8 cellular contexts compared by ENCODE assay signal in genomic region chr5:139414601-139415121, GRCh38. TPM values are rescaled to one million over a fixed set of nuclear protein-coding genes. Genes with fewer than 3 reads are reported as not detected.
A peak's percentile ranks its signal among the peaks of the same experiment; 100 is the strongest.
DNase-seq lines count a peak whose midpoint lies in the region; ATAC-seq and TF ChIP-seq lines count a peak whose summit lies in the region.
"Had no signal": no experiment of that assay in that cellular context is flagged by ENCODE, and none has a peak within 500 bp of the region (broad histone marks: within the 10 kb centered on the region; RNA-seq: fewer than 3 reads in every experiment).

No MANE protein-coding gene starts in this region.

- peak overlapping the region; percentile 84 for H3K27ac Mint-ChIP-seq in activated naive CD8-positive, alpha-beta T cell treated with anti-CD3 and anti-CD28 coated beads, Interleukin-2, amount 10 ng/mL, durations not matched to agents 7 days and 5 days
- H3K27ac Mint-ChIP-seq in nephron, result peak overlapping the region; percentile 67 to 86 (median 77)

- no peaks in the 10 kb centered on the region for H3K36me3 Mint-ChIP-seq in activated naive CD8-positive, alpha-beta T cell treated with anti-CD3 and anti-CD28 coated beads, Interleukin-2, amount 10 ng/mL, durations not matched to agents 7 days and 5 days
- peaks cover 36% of the 10 kb centered on the region for H3K36me3 Mint-ChIP-seq in nephron (ENCODE audit: low read depth)

- H3K4me3 Mint-ChIP-seq in activated naive CD8-positive, alpha-beta T cell treated with anti-CD3 and anti-CD28 coated beads, Interleukin-2, amount 10 ng/mL, durations not matched to agents 7 days and 5 days, result peak overlapping the region; percentile 62
- H3K4me3 Mint-ChIP-seq in nephron, result peak overlapping the region in 1 of 3 experiments; percentile 3

- POLR2A ChIA-PET in activated naive CD8-positive, alpha-beta T cell treated with anti-CD3 and anti-CD28 coated beads, Interleukin-2, amount 10 ng/mL, durations not matched to agents 7 days and 5 days (lab: Charles Lee), result interaction anchor here (1.3 kb wide), 2 partner anchors 11 to 23 kb away, joined by 3 to 4 read pairs; partner anchors contain the start of gene SPATA24

- peaks cover 48% of the 10 kb centered on the region for H3K4me1 Mint-ChIP-seq in activated naive CD8-positive, alpha-beta T cell treated with anti-CD3 and anti-CD28 coated beads, Interleukin-2, amount 10 ng/mL, durations not matched to agents 7 days and 5 days
- H3K4me1 Mint-ChIP-seq in nephron, result peaks cover 65% of the 10 kb centered on the region

- no peaks in the 10 kb centered on the region for H3K27me3 Mint-ChIP-seq in activated naive CD8-positive, alpha-beta T cell treated with anti-CD3 and anti-CD28 coated beads, Interleukin-2, amount 10 ng/mL, durations not matched to agents 7 days and 5 days
- no peaks in the 10 kb centered on the region for H3K27me3 Mint-ChIP-seq in nephron (ENCODE audit: low read depth)

- no peak for ATAC-seq in activated naive CD8-positive, alpha-beta T cell treated with anti-CD3 and anti-CD28 coated beads, Interleukin-2, amount 10 ng/mL, durations not matched to agents 7 days and 5 days (ENCODE audit: low read depth)
- no peak for ATAC-seq in GM21381 (IDR thresholded peaks at IDR 0.05; ENCODE audit: unreplicated experiment)
- ATAC-seq in HG03139 (IDR thresholded peaks at IDR 0.05; ENCODE audit: unreplicated experiment), result no peak
- ATAC-seq in HG03439 (IDR thresholded peaks at IDR 0.05; ENCODE audit: unreplicated experiment), result no peak

- peak; percentile 95 for DNase-seq in LHCN-M2 (ENCODE audit: low read depth)
- no peak for DNase-seq in activated naive CD8-positive, alpha-beta T cell treated with anti-CD3 and anti-CD28 coated beads, Interleukin-2, amount 10 ng/mL, durations not matched to agents 7 days and 5 days
- DNase-seq: EL had no signal

- no peak for TF ChIP-seq CTCF in nephron (IDR thresholded peaks at IDR 0.05; ENCODE audit: unreplicated experiment in 3 of 3)

- no peaks in the 10 kb centered on the region for H3K9me3 Mint-ChIP-seq in activated naive CD8-positive, alpha-beta T cell treated with anti-CD3 and anti-CD28 coated beads, Interleukin-2, amount 10 ng/mL, durations not matched to agents 7 days and 5 days
- H3K9me3 Mint-ChIP-seq in nephron, result no peaks in the 10 kb centered on the region

RNA-seq across cellular contexts. Expression of gene SPATA24, which starts 10.8 kb away (rescaled TPM):
- 3.7 and 4.1 TPM in 2 replicates for total RNA-seq in LHCN-M2 (2014; rRNA removed)
- polyA plus RNA-seq in LHCN-M2 (2012), result 8.0 TPM
- total RNA-seq in activated naive CD8-positive, alpha-beta T cell treated with anti-CD3 and anti-CD28 coated beads, Interleukin-2, amount 10 ng/mL, durations not matched to agents 7 days and 5 days, result 1 to 10 TPM; 6.3 to 6.4 TPM

RNA-seq across cellular contexts. Expression of gene PROB1, which starts 19.8 kb away (rescaled TPM):
- 6.0 and 6.2 TPM in 2 replicates for total RNA-seq in LHCN-M2 (2014; rRNA removed)
- polyA plus RNA-seq in LHCN-M2 (2012), result 4.4 TPM
- 1 to 10 TPM; 4.1 to 4.3 TPM for total RNA-seq in activated naive CD8-positive, alpha-beta T cell treated with anti-CD3 and anti-CD28 coated beads, Interleukin-2, amount 10 ng/mL, durations not matched to agents 7 days and 5 days

RNA-seq across cellular contexts. Expression of gene DNAJC18, which starts 24.7 kb away (rescaled TPM):
- total RNA-seq in LHCN-M2 (2014; rRNA removed), result 10.9 and 13.5 TPM in 2 replicates
- polyA plus RNA-seq in LHCN-M2 (2012), result 14.8 TPM
- 1 to 10 TPM; 4.2 to 5.7 TPM for total RNA-seq in activated naive CD8-positive, alpha-beta T cell treated with anti-CD3 and anti-CD28 coated beads, Interleukin-2, amount 10 ng/mL, durations not matched to agents 7 days and 5 days

RNA-seq across cellular contexts. Expression of gene MZB1, which starts 24.9 kb away (rescaled TPM):
- total RNA-seq in LHCN-M2 (2014; rRNA removed), result not detected in 2 replicates
- not detected for polyA plus RNA-seq in LHCN-M2 (2012)
- 10 to 100 TPM; 21.8 to 22.6 TPM for total RNA-seq in activated naive CD8-positive, alpha-beta T cell treated with anti-CD3 and anti-CD28 coated beads, Interleukin-2, amount 10 ng/mL, durations not matched to agents 7 days and 5 days

RNA-seq across cellular contexts. Expression of gene SLC23A1, which starts 31.6 kb away (rescaled TPM):
- not detected in 2 replicates for total RNA-seq in LHCN-M2 (2014; rRNA removed)
- polyA plus RNA-seq in LHCN-M2 (2012), result 0.09 TPM
- 1 to 10 TPM; 1.3 to 1.8 TPM for total RNA-seq in activated naive CD8-positive, alpha-beta T cell treated with anti-CD3 and anti-CD28 coated beads, Interleukin-2, amount 10 ng/mL, durations not matched to agents 7 days and 5 days
- total RNA-seq: NCI-H460 had no signal
